15 cellular contexts compared by ENCODE assay signal in the genomic region with DNA sequence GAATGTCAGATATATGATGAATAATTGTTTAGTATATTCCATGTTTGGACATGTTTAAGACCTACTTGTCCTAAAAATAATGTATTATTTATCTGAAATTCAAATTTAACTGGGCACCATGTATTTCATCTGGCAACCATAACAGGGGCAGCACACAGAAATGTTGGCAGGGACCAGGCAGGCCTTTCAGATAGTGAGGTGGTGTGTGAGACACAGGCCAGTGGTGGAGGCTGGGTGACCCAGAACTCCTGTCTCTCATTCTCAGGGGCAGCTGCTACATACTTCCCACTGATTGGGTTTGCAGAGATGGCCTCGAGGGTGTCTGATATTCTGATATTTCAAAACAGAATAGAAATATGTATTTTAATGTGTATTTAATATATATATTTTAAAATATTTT. TPM values are rescaled to one million over a fixed set of nuclear protein-coding genes. Genes with fewer than 3 reads are reported as not detected.
A peak's percentile ranks its signal among the peaks of the same experiment; 100 is the strongest.
DNase-seq lines count a peak whose midpoint lies in the region; ATAC-seq and TF ChIP-seq lines count a peak whose summit lies in the region.
"Had no signal": no experiment of that assay in that cellular context is flagged by ENCODE, and none has a peak within 500 bp of the region (broad histone marks: within the 10 kb centered on the region; RNA-seq: fewer than 3 reads in every experiment).

No MANE protein-coding gene starts in this region.

- H3K27me3 ChIP-seq in left ventricle myocardium inferior (ENCODE audit: low read depth) (no peaks in the 10 kb centered on the region), body of pancreas (no peaks in the 10 kb centered on the region)
- no peaks in the 10 kb centered on the region for H3K27me3 ChIP-seq in effector memory CD4-positive, alpha-beta T cell (replicated peaks; ENCODE audit: control insufficient read depth, insufficient read depth, low read length, poor library complexity, severe bottlenecking)

- no peaks in the 10 kb centered on the region for H3K36me3 Mint-ChIP-seq in T-helper 17 cell (ENCODE audit: low read depth)

- peak overlapping the region; percentile 67 for H3K27ac ChIP-seq in left ventricle myocardium inferior (replicated peaks)
- H3K27ac ChIP-seq in body of pancreas, result no peak overlapping the region
- H3K27ac ChIP-seq in effector memory CD4-positive, alpha-beta T cell (ENCODE audit: insufficient read depth, low read length, poor library complexity, severe bottlenecking), result no peak overlapping the region
- H3K27ac ChIP-seq: C4-2B, HL-60 had no signal

- H3K4me1 ChIP-seq in left ventricle myocardium inferior, result peaks cover 9% of the 10 kb centered on the region
- no peaks in the 10 kb centered on the region for H3K4me1 ChIP-seq in body of pancreas
- H3K4me1 ChIP-seq in effector memory CD4-positive, alpha-beta T cell (ENCODE audit: control insufficient read depth, insufficient read depth, low read length, poor library complexity, severe bottlenecking), result peaks cover 36% of the 10 kb centered on the region
- H3K4me1 ChIP-seq: Caco-2 had no signal

- no peak for TF ChIP-seq POLR2A in body of pancreas (IDR thresholded peaks at IDR 0.05)
- no peak for TF ChIP-seq POLR2A in GM18505 (IDR thresholded peaks at IDR 0.05; ENCODE audit: borderline replicate concordance, extremely low read depth, insufficient read depth, insufficient read length)

- H3K4me3 ChIP-seq in left ventricle myocardium inferior, result no peak overlapping the region
- H3K4me3 ChIP-seq in body of pancreas, result no peak overlapping the region
- H3K4me3 ChIP-seq in effector memory CD4-positive, alpha-beta T cell (ENCODE audit: insufficient read depth, low read depth, low read length, poor library complexity, severe bottlenecking), result no peak overlapping the region
- H3K4me3 ChIP-seq: GM23338 had no signal

- 89 to 96% methylated on average over 1 of the region's 1 CpG for WGBS in body of pancreas, 2 donors

- H3K27ac Mint-ChIP-seq in T-helper 17 cell, result peak overlapping the region; percentile 49
- H3K27ac Mint-ChIP-seq: CD4-positive, alpha-beta T cell; GM23338; HFFc6 had no signal

- H3K27me3 Mint-ChIP-seq in T-helper 17 cell, result no peaks in the 10 kb centered on the region
- H3K27me3 Mint-ChIP-seq: CD4-positive, alpha-beta T cell had no signal

- H3K4me1 Mint-ChIP-seq in T-helper 17 cell, result peaks cover 42% of the 10 kb centered on the region
- H3K4me1 Mint-ChIP-seq: GM23338 had no signal

- DNase-seq in T-helper 17 cell (no peak), cardiac septum (ENCODE audit: low spot score) (peak; percentile 77), left ventricle myocardium inferior (peak; percentile 48), body of pancreas (no peak)
- no peak for DNase-seq in effector memory CD4-positive, alpha-beta T cell
- DNase-seq: ACHN; Caco-2; CD4-positive, alpha-beta T cell; HFFc6 had no signal

- H3K9me3 ChIP-seq in T-helper 17 cell (ENCODE audit: control insufficient read depth, low read length, poor library complexity, severe bottlenecking), result no peaks in the 10 kb centered on the region
- no peaks in the 10 kb centered on the region for H3K9me3 ChIP-seq in left ventricle myocardium inferior (replicated peaks)
- no peaks in the 10 kb centered on the region for H3K9me3 ChIP-seq in body of pancreas
- no peaks in the 10 kb centered on the region for H3K9me3 ChIP-seq in effector memory CD4-positive, alpha-beta T cell (ENCODE audit: control insufficient read depth, low read length)
- H3K9me3 ChIP-seq: Caco-2 had no signal

- no peak for TF ChIP-seq CTCF in left ventricle myocardium inferior (IDR thresholded peaks at IDR 0.05; ENCODE audit: borderline replicate concordance)
- TF ChIP-seq CTCF in body of pancreas (IDR thresholded peaks at IDR 0.05), result no peak

- no peak overlapping the region for H3K4me3 Mint-ChIP-seq in T-helper 17 cell
- H3K4me3 Mint-ChIP-seq: CD4-positive, alpha-beta T cell; GM23338; HFFc6 had no signal

- ATAC-seq in T-helper 17 cell, result no peak
- no peak for ATAC-seq in body of pancreas
- no peak for ATAC-seq in GM18505 (IDR thresholded peaks at IDR 0.05; ENCODE audit: unreplicated experiment)
- ATAC-seq: GM23338, HCT116 had no signal

- intact Hi-C loops in cardiac septum (cut with DNase I), result loop anchor here (5.0 kb wide), 1 partner anchor 40 kb away; no protein-coding TSS in a partner anchor
- intact Hi-C loops in left ventricle myocardium inferior (cut with micrococcal nuclease), result no loop called here
- intact Hi-C loops in body of pancreas (cut with DNase I), result no loop called here

- H3K36me3 ChIP-seq in left ventricle myocardium inferior, result no peaks in the 10 kb centered on the region
- H3K36me3 ChIP-seq in body of pancreas (replicated peaks in 1 of 2; ENCODE audit: insufficient read depth in 1 of 2, low read depth in 2 of 2), result no peaks in the 10 kb centered on the region
- no peaks in the 10 kb centered on the region for H3K36me3 ChIP-seq in effector memory CD4-positive, alpha-beta T cell (ENCODE audit: control insufficient read depth, insufficient read depth, low read length)

RNA-seq across cellular contexts. Expression of gene FASLG, which starts 1.3 kb away (rescaled TPM):
- total RNA-seq in T-helper 17 cell (under 1 TPM in 1 of 2 donors, not detected in 1; 0.47 TPM), cardiac septum (0.27 TPM), left ventricle myocardium inferior (not detected), body of pancreas (not detected)
- total RNA-seq: Caco-2, GM23338, HFFc6, HT1080 had no signal

Comparison
In these comparisons a context has a peak if more than half of its experiments do, and no peak if none do; other contexts are left out.
1. DNase-seq: peak in cardiac septum (single experiment) and left ventricle myocardium inferior (single experiment); none in T-helper 17 cell (0 of 3), body of pancreas (0 of 4) and effector memory CD4-positive, alpha-beta T cell (0 of 3).